ENCODE assay signal across 32 cellular contexts in the genomic region with DNA sequence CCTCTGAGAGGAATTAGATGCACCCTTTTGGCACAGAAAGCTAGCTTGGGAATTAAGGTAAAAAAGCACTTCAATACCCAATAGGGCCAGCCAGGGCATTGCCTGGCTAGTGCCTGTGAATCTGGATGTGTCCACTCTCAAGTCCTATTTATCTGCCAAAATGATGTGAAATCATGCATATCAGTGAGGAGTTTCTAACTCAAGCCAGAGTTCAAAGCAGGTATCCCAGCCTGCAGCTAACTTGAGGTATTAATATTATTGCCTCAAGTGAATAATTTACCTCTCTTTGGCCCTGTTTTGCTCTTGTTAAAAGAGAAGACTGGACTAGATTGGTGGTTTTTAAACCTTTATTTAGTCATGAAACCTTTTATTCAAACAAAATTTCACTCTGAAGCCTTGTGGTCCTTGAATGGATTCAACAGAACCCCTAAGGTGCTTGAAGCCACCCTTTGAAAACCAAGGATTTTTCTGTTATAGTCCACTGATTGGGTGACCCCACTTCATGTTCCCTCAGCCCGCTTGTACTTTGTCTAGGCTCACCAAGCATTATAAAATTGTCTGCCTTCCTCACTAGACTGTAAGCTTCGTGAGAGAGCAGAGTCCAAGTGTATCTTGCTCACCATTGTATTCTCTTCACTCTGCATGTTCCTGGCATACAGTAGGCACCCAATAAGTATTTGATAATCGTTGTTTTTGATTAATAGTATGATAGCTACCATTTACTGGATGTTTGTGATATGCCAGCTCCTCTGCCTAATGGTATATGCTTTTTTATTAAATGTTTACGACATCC. TPM values are rescaled to one million over a fixed set of nuclear protein-coding genes. Genes with fewer than 3 reads are reported as not detected.
A peak's percentile ranks its signal among the peaks of the same experiment; 100 is the strongest.
DNase-seq lines count a peak whose midpoint lies in the region; ATAC-seq, FAIRE-seq and TF ChIP-seq lines count a peak whose summit lies in the region.
"Had no signal": no experiment of that assay in that cellular context is flagged by ENCODE, and none has a peak within 500 bp of the region (broad histone marks: within the 10 kb centered on the region; RNA-seq: fewer than 3 reads in every experiment).

No MANE protein-coding gene starts in this region.

- H3K9me3 ChIP-seq in OCI-LY7 (ENCODE audit: low read length) = no peaks in the 10 kb centered on the region
- no peaks in the 10 kb centered on the region for H3K9me3 ChIP-seq in kidney (ENCODE audit: control insufficient read depth in 1 of 2, low read length in 2 of 2)
- H3K9me3 ChIP-seq in sigmoid colon = no peaks in the 10 kb centered on the region
- H3K9me3 ChIP-seq: tibial nerve had no signal

- H4K20me1 ChIP-seq in OCI-LY7 (ENCODE audit: insufficient read depth, low read length) = peaks cover 14% of the 10 kb centered on the region; the same call in 1 of the 2 replicates

- no peak overlapping the region for H3K9ac ChIP-seq in kidney (ENCODE audit: low read length in 2 of 2)

- 79 to 88% methylated on average over 4 of the region's 4 CpGs for WGBS in sigmoid colon, 2 donors

- H3K4me1 ChIP-seq in OCI-LY7 (ENCODE audit: insufficient read depth, low read length, poor library complexity, severe bottlenecking) = peaks cover 30% of the 10 kb centered on the region
- H3K4me1 ChIP-seq in kidney (ENCODE audit: control insufficient read depth in 1 of 2, insufficient read depth in 1 of 2, low read depth in 1 of 2, low read length in 2 of 2) = peaks cover 23 to 40% of the 10 kb centered on the region in 2 donors
- peaks cover 0 to 56% (median 38%) of the 10 kb centered on the region in 4 donors for H3K4me1 ChIP-seq in sigmoid colon

- intact Hi-C loops in activated CD4-positive, alpha-beta memory T cell treated with anti-CD3 and anti-CD28 coated beads for 36 hours (cut with micrococcal nuclease) = loop anchor here (5.0 kb wide), 1 partner anchor 289 kb away; the partner anchor contains the start of gene INPPL1
- intact Hi-C loops in OCI-LY7 (cut with micrococcal nuclease; ENCODE audit: unreplicated experiment) (no loop called here), kidney (cut with DNase I) (no loop called here), sigmoid colon (cut with DNase I) (no loop called here)

- FAIRE-seq in kidney (lab: Jason Lieb, UNC) (no peak), D721Med (lab: Jason Lieb, UNC) (no peak)
- FAIRE-seq: colon had no signal

- H3K4me3 ChIP-seq in OCI-LY7 (ENCODE audit: low read depth, low read length, poor library complexity, severe bottlenecking) = no peak overlapping the region
- H3K4me3 ChIP-seq in kidney (ENCODE audit: low read length in 2 of 2) = peak overlapping the region; percentile 12 to 40
- H3K4me3 ChIP-seq in sigmoid colon = no peak overlapping the region
- H3K4me3 ChIP-seq: lung, tibial nerve had no signal

- H3K4me1 Mint-ChIP-seq in activated CD4-positive, alpha-beta memory T cell treated with anti-CD3 and anti-CD28 coated beads for 36 hours (ENCODE audit: low read depth) = peaks cover 49% of the 10 kb centered on the region
- peaks cover 47% of the 10 kb centered on the region for H3K4me1 Mint-ChIP-seq in activated CD4-positive, alpha-beta memory T cell treated with anti-CD3 and anti-CD28 coated beads, Interleukin-2, amount 10 ng/mL, durations not matched to agents 7 days and 5 days
- H3K4me1 Mint-ChIP-seq in stimulated activated effector memory CD8-positive, alpha-beta T cell treated with anti-CD3 and anti-CD28 coated beads, Interleukin-12 subunit alpha, Interleukin-12 subunit beta, amount 100 ng/mL, for 72 hours = peaks cover 53% of the 10 kb centered on the region

- CTCF ChIA-PET in activated CD4-positive, alpha-beta memory T cell treated with anti-CD3 and anti-CD28 coated beads for 36 hours (lab: Charles Lee) = interaction anchor here (1.0 to 3.0 kb wide), 4 partner anchors 11 to 92 kb away, joined by 3 to 9 read pairs (median 3); no protein-coding TSS in a partner anchor
- CTCF ChIA-PET in activated CD4-positive, alpha-beta memory T cell treated with anti-CD3 and anti-CD28 coated beads, Interleukin-2, amount 10 ng/mL, durations not matched to agents 7 days and 5 days (lab: Charles Lee) = no interaction called here
- CTCF ChIA-PET in OCI-LY7 (lab: Charles Lee; ENCODE audit: unreplicated experiment) = no interaction called here

- peak overlapping the region; percentile 13; the same call in 1 of the 2 replicates for H3K4me2 ChIP-seq in OCI-LY7 (ENCODE audit: low read length)

- no peak overlapping the region for H3K4me3 Mint-ChIP-seq in activated CD4-positive, alpha-beta memory T cell treated with anti-CD3 and anti-CD28 coated beads for 36 hours
- H3K4me3 Mint-ChIP-seq in activated CD4-positive, alpha-beta memory T cell treated with anti-CD3 and anti-CD28 coated beads, Interleukin-2, amount 10 ng/mL, durations not matched to agents 7 days and 5 days = no peak overlapping the region
- peak overlapping the region; percentile 10 for H3K4me3 Mint-ChIP-seq in stimulated activated effector memory CD8-positive, alpha-beta T cell treated with anti-CD3 and anti-CD28 coated beads, Interleukin-12 subunit alpha, Interleukin-12 subunit beta, amount 100 ng/mL, for 72 hours

- H3K27me3 Mint-ChIP-seq in activated CD4-positive, alpha-beta memory T cell treated with anti-CD3 and anti-CD28 coated beads for 36 hours = no peaks in the 10 kb centered on the region
- H3K27me3 Mint-ChIP-seq in activated CD4-positive, alpha-beta memory T cell treated with anti-CD3 and anti-CD28 coated beads, Interleukin-2, amount 10 ng/mL, durations not matched to agents 7 days and 5 days = no peaks in the 10 kb centered on the region
- H3K27me3 Mint-ChIP-seq: CD8-positive, alpha-beta memory T cell had no signal

- H3K36me3 ChIP-seq in OCI-LY7 (ENCODE audit: insufficient read depth, low read length) = 0 out of 2 replicates have a peak, but pooled peaks cover 3% of the 10 kb centered on the region
- no peaks in the 10 kb centered on the region for H3K36me3 ChIP-seq in kidney (ENCODE audit: control insufficient read depth in 1 of 2, insufficient read depth in 2 of 2, low read length in 2 of 2)
- no peaks in the 10 kb centered on the region for H3K36me3 ChIP-seq in sigmoid colon
- H3K36me3 ChIP-seq: brain microvascular endothelial cell, tibial nerve had no signal

- TF ChIP-seq CTCF in OCI-LY7 (conservative IDR thresholded peaks at IDR 0.05; ENCODE audit: low read length) = no peak
- TF ChIP-seq CTCF in kidney (IDR thresholded peaks at IDR 0.05; ENCODE audit: borderline replicate concordance, extremely low read depth, insufficient read depth) = no peak
- TF ChIP-seq CTCF in D721Med (IDR thresholded peaks at IDR 0.05; ENCODE audit: insufficient read depth, missing control alignments) = no peak
- no peak for TF ChIP-seq CTCF in sigmoid colon (IDR thresholded peaks at IDR 0.05)

- no peaks in the 10 kb centered on the region for H3K9me2 ChIP-seq in OCI-LY7 (ENCODE audit: insufficient read depth, low read length)

- BruUV-seq in OCI-LY7 (replicated peaks; lab: Mats Ljungman, UMichigan) = no TSS peak

- H3K36me3 Mint-ChIP-seq in activated CD4-positive, alpha-beta memory T cell treated with anti-CD3 and anti-CD28 coated beads for 36 hours = peaks cover 16% of the 10 kb centered on the region
- H3K36me3 Mint-ChIP-seq in activated CD4-positive, alpha-beta memory T cell treated with anti-CD3 and anti-CD28 coated beads, Interleukin-2, amount 10 ng/mL, durations not matched to agents 7 days and 5 days (ENCODE audit: low read depth) = peaks cover 7% of the 10 kb centered on the region
- H3K36me3 Mint-ChIP-seq in stimulated activated effector memory CD8-positive, alpha-beta T cell treated with anti-CD3 and anti-CD28 coated beads, Interleukin-12 subunit alpha, Interleukin-12 subunit beta, amount 100 ng/mL, for 72 hours = peaks cover 38% of the 10 kb centered on the region

- peak overlapping the region; percentile 2 for H3K27ac Mint-ChIP-seq in activated CD4-positive, alpha-beta memory T cell treated with anti-CD3 and anti-CD28 coated beads for 36 hours
- no peak overlapping the region for H3K27ac Mint-ChIP-seq in activated CD4-positive, alpha-beta memory T cell treated with anti-CD3 and anti-CD28 coated beads, Interleukin-2, amount 10 ng/mL, durations not matched to agents 7 days and 5 days
- peak overlapping the region; percentile 43 for H3K27ac Mint-ChIP-seq in stimulated activated effector memory CD8-positive, alpha-beta T cell treated with anti-CD3 and anti-CD28 coated beads, Interleukin-12 subunit alpha, Interleukin-12 subunit beta, amount 100 ng/mL, for 72 hours

- H2AFZ ChIP-seq in OCI-LY7 (ENCODE audit: low read length) = no peak overlapping the region

- H3K27me3 ChIP-seq in sigmoid colon = no peaks in the 10 kb centered on the region
- H3K27me3 ChIP-seq: brain microvascular endothelial cell, tibial nerve had no signal

- peaks cover 68% of the 10 kb centered on the region; the same call in 1 of the 2 replicates for H3K79me2 ChIP-seq in OCI-LY7 (ENCODE audit: insufficient read depth, low read depth, low read length)

- no peak for DNase-seq in activated CD4-positive, alpha-beta memory T cell treated with anti-CD3 and anti-CD28 coated beads for 36 hours
- DNase-seq in activated CD4-positive, alpha-beta memory T cell treated with anti-CD3 and anti-CD28 coated beads, Interleukin-2, amount 10 ng/mL, durations not matched to agents 7 days and 5 days = no peak
- no peak for DNase-seq in OCI-LY7 (ENCODE audit: low spot score)
- no peak for DNase-seq in kidney
- no peak for DNase-seq in stimulated activated effector memory CD8-positive, alpha-beta T cell treated with anti-CD3 and anti-CD28 coated beads, Interleukin-12 subunit alpha, Interleukin-12 subunit beta, amount 100 ng/mL, for 72 hours (ENCODE audit: low spot score in 2 of 2)
- no peak for DNase-seq in D721Med (ENCODE audit: insufficient read length, low spot score)
- no peak for DNase-seq in sigmoid colon
- no peak for DNase-seq in SW480 (ENCODE audit: low spot score)
- DNase-seq: activated naive CD4-positive, alpha-beta T cell treated with Interleukin-2 at 50 U/mL for 16 hours; activated T-cell treated with anti-CD3 and anti-CD28 coated beads, Interleukin-2, amount 50 U/mL, for 48 hours; brain microvascular endothelial cell; CD8-positive, alpha-beta memory T cell; DMS153; effector memory CD4-positive, alpha-beta T cell; foreskin fibroblast; HCEC 1CT; head of caudate nucleus; NCI-H1417 treated with DMSO at 0.1 percent for 48 hours; NCI-H345; NCI-H748 treated with DMSO at 0.1 percent for 48 hours; RPMI8226; T-helper 1 cell had no signal

- no peak for ATAC-seq in stimulated activated effector memory CD8-positive, alpha-beta T cell treated with anti-CD3 and anti-CD28 coated beads, Interleukin-12 subunit alpha, Interleukin-12 subunit beta, amount 100 ng/mL, for 72 hours
- ATAC-seq: esophagus mucosa had no signal

- no peak for TF ChIP-seq EP300 in sigmoid colon (IDR thresholded peaks at IDR 0.05)

- no peak overlapping the region for H3K27ac ChIP-seq in OCI-LY7 (ENCODE audit: low read depth, low read length, poor library complexity, severe bottlenecking)
- H3K27ac ChIP-seq in kidney (ENCODE audit: low read depth in 2 of 2, low read length in 2 of 2) = peak overlapping the region in 1 of 2 donors; percentile 39
- H3K27ac ChIP-seq in sigmoid colon = no peak overlapping the region
- H3K27ac ChIP-seq: brain microvascular endothelial cell, tibial nerve had no signal

- POLR2A ChIA-PET in activated CD4-positive, alpha-beta memory T cell treated with anti-CD3 and anti-CD28 coated beads for 36 hours (lab: Charles Lee) = interaction anchor here (1.1 kb wide), 1 partner anchor 22 kb away, joined by 4 read pairs; no protein-coding TSS in a partner anchor
- POLR2A ChIA-PET in activated CD4-positive, alpha-beta memory T cell treated with anti-CD3 and anti-CD28 coated beads, Interleukin-2, amount 10 ng/mL, durations not matched to agents 7 days and 5 days (lab: Charles Lee) = no interaction called here
- POLR2A ChIA-PET in OCI-LY7 (lab: Charles Lee) = interaction anchor here (0.9 kb wide), 1 partner anchor 48 kb away, joined by 3 read pairs; no protein-coding TSS in a partner anchor

- H3K9me3 Mint-ChIP-seq in activated CD4-positive, alpha-beta memory T cell treated with anti-CD3 and anti-CD28 coated beads for 36 hours = no peaks in the 10 kb centered on the region
- H3K9me3 Mint-ChIP-seq in activated CD4-positive, alpha-beta memory T cell treated with anti-CD3 and anti-CD28 coated beads, Interleukin-2, amount 10 ng/mL, durations not matched to agents 7 days and 5 days = no peaks in the 10 kb centered on the region
- H3K9me3 Mint-ChIP-seq in stimulated activated effector memory CD8-positive, alpha-beta T cell treated with anti-CD3 and anti-CD28 coated beads, Interleukin-12 subunit alpha, Interleukin-12 subunit beta, amount 100 ng/mL, for 72 hours = no peaks in the 10 kb centered on the region
- H3K9me3 Mint-ChIP-seq: CD8-positive, alpha-beta memory T cell had no signal

- TF ChIP-seq POLR2A in sigmoid colon (IDR thresholded peaks at IDR 0.05) = no peak

RNA-seq across cellular contexts. Expression of gene RNF121, which starts 4.5 kb away (rescaled TPM):
- total RNA-seq in activated CD4-positive, alpha-beta memory T cell treated with anti-CD3 and anti-CD28 coated beads for 36 hours = 10 to 100 TPM; 34.9 to 37.1 TPM
- 10 to 100 TPM; 25.7 to 28.1 TPM for total RNA-seq in activated CD4-positive, alpha-beta memory T cell treated with anti-CD3 and anti-CD28 coated beads, Interleukin-2, amount 10 ng/mL, durations not matched to agents 7 days and 5 days
- 17.6 and 24.6 TPM in 2 replicates for total RNA-seq in OCI-LY7 (2014; rRNA removed; shearing (Covaris generic))
- total RNA-seq in OCI-LY7 (2022) (28.1 and 28.5 TPM in 2 replicates), kidney (59.4 TPM), sigmoid colon (10 to 100 TPM; 25.2 to 34.6 (median 25.3) TPM)
- polyA plus RNA-seq in kidney (ENCODE audit: insufficient read depth, low read depth, low replicate concordance) (37.1 TPM), sigmoid colon (10 to 100 TPM in 2 of 3 donors, 1 to 10 TPM in 1; 7.2 to 27.2 (median 11.3) TPM)

RNA-seq across cellular contexts. Expression of gene XNDC1N, which starts 4.9 kb away (rescaled TPM):
- 10 to 100 TPM; 12.4 to 13.2 TPM for total RNA-seq in activated CD4-positive, alpha-beta memory T cell treated with anti-CD3 and anti-CD28 coated beads for 36 hours
- 10 to 100 TPM; 12.8 to 14.0 TPM for total RNA-seq in activated CD4-positive, alpha-beta memory T cell treated with anti-CD3 and anti-CD28 coated beads, Interleukin-2, amount 10 ng/mL, durations not matched to agents 7 days and 5 days
- total RNA-seq in OCI-LY7 (2014; rRNA removed; shearing (Covaris generic)) = 32.2 and 33.3 TPM in 2 replicates
- total RNA-seq in OCI-LY7 (2022) (33.4 and 37.0 TPM in 2 replicates), kidney (14.3 TPM), sigmoid colon (1 to 10 TPM; 6.3 to 10.0 (median 8.2) TPM)
- polyA plus RNA-seq in kidney (ENCODE audit: insufficient read depth, low read depth, low replicate concordance) (4.6 TPM), sigmoid colon (1 to 10 TPM; 1.8 to 5.6 (median 1.8) TPM)

RNA-seq across cellular contexts. Expression of gene DEFB131B, which starts 55.1 kb away (rescaled TPM):
- not detected for total RNA-seq in activated CD4-positive, alpha-beta memory T cell treated with anti-CD3 and anti-CD28 coated beads for 36 hours
- total RNA-seq in activated CD4-positive, alpha-beta memory T cell treated with anti-CD3 and anti-CD28 coated beads, Interleukin-2, amount 10 ng/mL, durations not matched to agents 7 days and 5 days = not detected
- total RNA-seq in OCI-LY7 (2014; rRNA removed; shearing (Covaris generic)) = not detected in 2 replicates
- total RNA-seq in OCI-LY7 (2022) (not detected in 2 replicates), kidney (not detected), sigmoid colon (not detected)
- polyA plus RNA-seq in kidney (ENCODE audit: insufficient read depth, low read depth, low replicate concordance) (not detected), sigmoid colon (not detected)
- total RNA-seq: A172; CD8-positive, alpha-beta memory T cell; esophagus mucosa; HT1080; lung; mucosa of gallbladder; pulmonary artery endothelial cell; SK-MEL-5; skeletal muscle tissue; tibial nerve had no signal
- polyA plus RNA-seq: CD8-positive, alpha-beta memory T cell; lung had no signal

Comparison
In these comparisons a context has a peak if more than half of its experiments do, and no peak if none do; other contexts are left out.
1. H3K4me3 ChIP-seq: peak in kidney (2 of 2); none in OCI-LY7 (single experiment) and sigmoid colon (0 of 4).